8 cellular contexts compared by ENCODE assay signal in genomic region chr1:198934414-198934813, GRCh38.
DNase-seq lines count a peak whose midpoint lies in the region; ATAC-seq and TF ChIP-seq lines count a peak whose summit lies in the region.

No MANE protein-coding gene starts in this region.

- TF ChIP-seq CTCF in astrocyte of the cerebellum (IDR thresholded peaks at IDR 0.05; ENCODE audit: low read depth, low read length, missing control alignments) (no peak), upper lobe of right lung (IDR thresholded peaks at IDR 0.05) (no peak)

- H3K4me3 ChIP-seq in right cardiac atrium (ENCODE audit: low read length) (peak overlapping the region; percentile 99), astrocyte of the cerebellum (ENCODE audit: low read depth, low read length) (peak overlapping the region; percentile 74), upper lobe of right lung (peak overlapping the region; percentile 66)

- 59% methylated on average over 2 of the region's 2 CpGs for WGBS in right cardiac atrium

- no peak overlapping the region for H3K27ac ChIP-seq in right cardiac atrium (ENCODE audit: low read length)
- H3K27ac ChIP-seq in layer of hippocampus (ENCODE audit: low read depth, low read length) = peak overlapping the region; percentile 68
- peak overlapping the region; percentile 85 for H3K27ac ChIP-seq in upper lobe of right lung

- no peak for DNase-seq in right cardiac atrium
- DNase-seq in cardiac septum (ENCODE audit: low spot score) = no peak
- DNase-seq in astrocyte of the cerebellum (ENCODE audit: low read depth) = no peak
- no peak for DNase-seq in upper lobe of right lung
- DNase-seq in hippocampal formation (lab: John Stamatoyannopoulos, UW) = no peak
- no peak for DNase-seq in NOMO-1 treated with dmso at 0.1 percent for 144 hours (lab: John Stamatoyannopoulos, UW; ENCODE audit: unreplicated experiment)

- in situ Hi-C loops in astrocyte of the cerebellum (cut with HindIII; ENCODE audit: low sequenced_read_pairs) = no loop called here

- no peaks in the 10 kb centered on the region for H3K27me3 ChIP-seq in right cardiac atrium (ENCODE audit: control insufficient read depth, insufficient read depth)
- no peaks in the 10 kb centered on the region for H3K27me3 ChIP-seq in layer of hippocampus (ENCODE audit: control insufficient read depth, insufficient read depth, low read length)
- H3K27me3 ChIP-seq in upper lobe of right lung = no peaks in the 10 kb centered on the region

- no peaks in the 10 kb centered on the region for H3K4me1 ChIP-seq in right cardiac atrium (ENCODE audit: control insufficient read depth, insufficient read depth, low read length)
- H3K4me1 ChIP-seq in upper lobe of right lung = peaks cover 22% of the 10 kb centered on the region

- H3K9me3 ChIP-seq in right cardiac atrium (ENCODE audit: control insufficient read depth, low read length) (no peaks in the 10 kb centered on the region), upper lobe of right lung (no peaks in the 10 kb centered on the region)

- intact Hi-C loops in right cardiac atrium (cut with DNase I) = no loop called here
- intact Hi-C loops in cardiac septum (cut with DNase I) = no loop called here
- intact Hi-C loops in upper lobe of right lung (cut with DNase I) = no loop called here

- H3K36me3 ChIP-seq in upper lobe of right lung = no peaks in the 10 kb centered on the region

- ATAC-seq in right cardiac atrium (no peak), upper lobe of right lung (no peak), HG03025 (IDR thresholded peaks at IDR 0.05; ENCODE audit: low FRiP score, unreplicated experiment) (no peak)
